In genomic region chr3:152258448-152259302, GRCh38 we compare ENCODE assay signal across 8 cellular contexts. TPM values are rescaled to one million over a fixed set of nuclear protein-coding genes. Genes with fewer than 3 reads are reported as not detected.
DNase-seq lines count a peak whose midpoint lies in the region; ATAC-seq and TF ChIP-seq lines count a peak whose summit lies in the region.

No MANE protein-coding gene starts in this region.

- no peak for TF ChIP-seq CTCF in DOHH2 (IDR thresholded peaks at IDR 0.05; ENCODE audit: low read depth, low read length, poor library complexity, severe bottlenecking)
- TF ChIP-seq CTCF in SU-DHL-6 (IDR thresholded peaks at IDR 0.05; ENCODE audit: insufficient read depth, low read length, poor library complexity, severe bottlenecking), result no peak
- TF ChIP-seq CTCF in breast epithelium (IDR thresholded peaks at IDR 0.05), result no peak
- TF ChIP-seq CTCF in nephron progenitor cell (IDR thresholded peaks at IDR 0.05), result no peak

- no peaks in the 10 kb centered on the region for H3K9me3 ChIP-seq in DOHH2 (ENCODE audit: control insufficient read depth, insufficient read depth, low read length)
- no peaks in the 10 kb centered on the region for H3K9me3 ChIP-seq in SU-DHL-6 (ENCODE audit: insufficient read depth, low read length)
- no peaks in the 10 kb centered on the region for H3K9me3 ChIP-seq in breast epithelium
- H3K9me3 ChIP-seq in thymus (ENCODE audit: control insufficient read depth), result no peaks in the 10 kb centered on the region

- H3K4me3 ChIP-seq in DOHH2 (ENCODE audit: low read length) (peak overlapping the region; percentile 31), SU-DHL-6 (ENCODE audit: insufficient read depth, low read length, poor library complexity, severe bottlenecking) (no peak overlapping the region), breast epithelium (no peak overlapping the region), thymus (ENCODE audit: low read length) (no peak overlapping the region)

- H3K79me2 ChIP-seq in DOHH2 (ENCODE audit: control insufficient read depth, low read length) (peaks cover 91% of the 10 kb centered on the region), SU-DHL-6 (ENCODE audit: insufficient read depth, low read length) (peaks cover 15% of the 10 kb centered on the region; the same call in 1 of the 2 replicates)

- DNase-seq in breast epithelium (ENCODE audit: low spot score in 2 of 2) (peak in 1 of 2 donors; percentile 77), memory B cell (ENCODE audit: low spot score in 2 of 2) (no peak), NCI-H2171 treated with DMSO at 0.1 percent for 48 hours (lab: John Stamatoyannopoulos, UW) (no peak), nephron progenitor cell (no peak)

- 57% methylated on average over 6 of the region's 6 CpGs for WGBS in thymus

- no peaks in the 10 kb centered on the region for H3K27me3 Mint-ChIP-seq in memory B cell
- peaks cover 85% of the 10 kb centered on the region for H3K27me3 Mint-ChIP-seq in nephron progenitor cell (ENCODE audit: low read depth, poor library complexity)

- H3K27me3 ChIP-seq in DOHH2 (ENCODE audit: control insufficient read depth, low read length) (no peaks in the 10 kb centered on the region), SU-DHL-6 (ENCODE audit: low read length) (no peaks in the 10 kb centered on the region), breast epithelium (no peaks in the 10 kb centered on the region), thymus (ENCODE audit: control insufficient read depth, insufficient read depth) (no peaks in the 10 kb centered on the region)

- peaks cover 35% of the 10 kb centered on the region for H3K36me3 ChIP-seq in DOHH2 (ENCODE audit: control insufficient read depth, low read length)
- H3K36me3 ChIP-seq in SU-DHL-6 (ENCODE audit: low read length), result no peaks in the 10 kb centered on the region
- no peaks in the 10 kb centered on the region for H3K36me3 ChIP-seq in breast epithelium
- no peaks in the 10 kb centered on the region for H3K36me3 ChIP-seq in thymus (ENCODE audit: control insufficient read depth, insufficient read depth)

- no peaks in the 10 kb centered on the region for H3K9me2 ChIP-seq in DOHH2 (replicated peaks; ENCODE audit: control insufficient read depth, low read length)
- no peaks in the 10 kb centered on the region for H3K9me2 ChIP-seq in SU-DHL-6 (replicated peaks; ENCODE audit: insufficient read depth, low read length)

- intact Hi-C loops in breast epithelium (cut with DNase I; ENCODE audit: low total_unique reads), result no loop called here

- H3K9me3 Mint-ChIP-seq in memory B cell, result no peaks in the 10 kb centered on the region
- no peaks in the 10 kb centered on the region for H3K9me3 Mint-ChIP-seq in nephron progenitor cell

- peak overlapping the region; percentile 87; the same call in 1 of the 2 replicates for H3K27ac ChIP-seq in DOHH2 (ENCODE audit: low read depth, low read length)
- H3K27ac ChIP-seq in SU-DHL-6 (ENCODE audit: low read depth, low read length), result no peak overlapping the region
- peak overlapping the region; percentile 53 to 62 for H3K27ac ChIP-seq in breast epithelium
- H3K27ac ChIP-seq in thymus (ENCODE audit: low read depth), result peak overlapping the region; percentile 82

- ATAC-seq in HG03060 (IDR thresholded peaks at IDR 0.05; ENCODE audit: low read depth, unreplicated experiment) (peak; percentile 30), memory B cell (ENCODE audit: low read depth) (no peak)

- H4K20me1 ChIP-seq in DOHH2 (ENCODE audit: control insufficient read depth, insufficient read depth, low read depth, low read length) (no peaks in the 10 kb centered on the region; the same call in 1 of the 2 replicates), SU-DHL-6 (ENCODE audit: low read depth, low read length) (no peaks in the 10 kb centered on the region)

- H3K36me3 Mint-ChIP-seq in memory B cell (peaks cover 5% of the 10 kb centered on the region), nephron progenitor cell (ENCODE audit: low read depth) (no peaks in the 10 kb centered on the region)

- no peak overlapping the region for H2AFZ ChIP-seq in SU-DHL-6 (ENCODE audit: low read depth, low read length, severe bottlenecking)

- H3K27ac Mint-ChIP-seq in memory B cell, result peak overlapping the region; percentile 6
- H3K27ac Mint-ChIP-seq in nephron progenitor cell, result no peak overlapping the region

- H3K9ac ChIP-seq in SU-DHL-6 (ENCODE audit: low read length), result no peak overlapping the region

- H3K4me1 ChIP-seq in DOHH2 (ENCODE audit: control insufficient read depth, low read length), result peaks cover 67% of the 10 kb centered on the region
- no peaks in the 10 kb centered on the region for H3K4me1 ChIP-seq in breast epithelium
- H3K4me1 ChIP-seq in thymus (ENCODE audit: control insufficient read depth, insufficient read depth, low read length), result peaks cover 18% of the 10 kb centered on the region

- H3K4me3 Mint-ChIP-seq in memory B cell, result peak overlapping the region; percentile 30
- no peak overlapping the region for H3K4me3 Mint-ChIP-seq in nephron progenitor cell

- TF ChIP-seq POLR2A in breast epithelium (IDR thresholded peaks at IDR 0.05), result no peak

- peak overlapping the region; percentile 73 for H3K4me2 ChIP-seq in DOHH2 (ENCODE audit: low read length)
- peak overlapping the region; percentile 71 for H3K4me2 ChIP-seq in SU-DHL-6 (ENCODE audit: low read depth, low read length, poor library complexity, severe bottlenecking)

- H3F3A ChIP-seq in DOHH2 (ENCODE audit: control insufficient read depth, insufficient read depth), result peaks cover 24% of the 10 kb centered on the region
- H3F3A ChIP-seq in SU-DHL-6 (ENCODE audit: insufficient read depth), result peaks cover 12% of the 10 kb centered on the region; the same call in 1 of the 2 replicates

- H3K4me1 Mint-ChIP-seq in memory B cell (peaks cover 40% of the 10 kb centered on the region), nephron progenitor cell (peaks cover 21% of the 10 kb centered on the region)

RNA-seq across cellular contexts. Expression of gene MBNL1, which starts 10.1 kb away (rescaled TPM):
- total RNA-seq in breast epithelium, result 100 to 1,000 TPM; 314 to 702 (median 353) TPM
- polyA plus RNA-seq in thymus, result 89.0 TPM
